In genomic region chr6:97053643-97054411, GRCh38 we compare ENCODE assay signal across 8 cellular contexts.
A peak's percentile ranks its signal among the peaks of the same experiment; 100 is the strongest.
DNase-seq lines count a peak whose midpoint lies in the region; TF ChIP-seq lines count a peak whose summit lies in the region.

No MANE protein-coding gene starts in this region.

- POLR2A ChIA-PET in HEK293T (lab: Yijun Ruan, JAX), result no interaction called here

- no peaks in the 10 kb centered on the region for H3F3A ChIP-seq in SU-DHL-6 (ENCODE audit: insufficient read depth)

- H3K4me3 ChIP-seq in SU-DHL-6 (ENCODE audit: insufficient read depth, low read length, poor library complexity, severe bottlenecking) (no peak overlapping the region), hepatocyte (no peak overlapping the region), WERI-Rb-1 (ENCODE audit: low read depth, low read length) (no peak overlapping the region)

- H3K27me3 ChIP-seq in SU-DHL-6 (ENCODE audit: low read length) (no peaks in the 10 kb centered on the region), hepatocyte (no peaks in the 10 kb centered on the region), WERI-Rb-1 (ENCODE audit: insufficient read depth, low read depth, severe bottlenecking) (no peaks in the 10 kb centered on the region)

- in situ Hi-C loops in GM13977 (cut with MboI; ENCODE audit: low pct_unique_long_range_greater_than_20kb, low sequenced_read_pairs, unreplicated experiment), result loop anchor here (5.0 to 25.0 kb wide), 3 partner anchors 149 to 517 kb away; no protein-coding TSS in a partner anchor

- H3K4me1 ChIP-seq in hepatocyte (ENCODE audit: insufficient read depth), result no peaks in the 10 kb centered on the region

- intact Hi-C loops in head of caudate nucleus (cut with DNase I), result loop anchor here (2.0 kb wide), 1 partner anchor 155 kb away; no protein-coding TSS in a partner anchor

- H3K9me2 ChIP-seq in SU-DHL-6 (replicated peaks; ENCODE audit: insufficient read depth, low read length) (no peaks in the 10 kb centered on the region), hepatocyte (replicated peaks; ENCODE audit: insufficient read depth) (no peaks in the 10 kb centered on the region)

- no peak overlapping the region for H3K9ac ChIP-seq in SU-DHL-6 (ENCODE audit: low read length)

- peak; percentile 60 for TF ChIP-seq CTCF in 22Rv1 (IDR thresholded peaks at IDR 0.05)
- TF ChIP-seq CTCF in GM13977 (IDR thresholded peaks at IDR 0.05; ENCODE audit: extremely low read depth, insufficient read depth, missing control alignments), result peak; percentile 33
- peak; percentile 39 for TF ChIP-seq CTCF in SU-DHL-6 (IDR thresholded peaks at IDR 0.05; ENCODE audit: insufficient read depth, low read length, poor library complexity, severe bottlenecking)
- peak; percentile 84 for TF ChIP-seq CTCF in hepatocyte (IDR thresholded peaks at IDR 0.05; ENCODE audit: poor library complexity)
- TF ChIP-seq CTCF in WERI-Rb-1 (IDR thresholded peaks at IDR 0.05; ENCODE audit: low read depth, low read length), result no peak

- H3K4me2 ChIP-seq in SU-DHL-6 (ENCODE audit: low read depth, low read length, poor library complexity, severe bottlenecking), result no peak overlapping the region
- H3K4me2 ChIP-seq in hepatocyte, result no peak overlapping the region

- H2AFZ ChIP-seq in SU-DHL-6 (ENCODE audit: low read depth, low read length, severe bottlenecking), result no peak overlapping the region
- no peak overlapping the region for H2AFZ ChIP-seq in hepatocyte

- H3K27ac ChIP-seq in 22Rv1, result no peak overlapping the region
- H3K27ac ChIP-seq in SU-DHL-6 (ENCODE audit: low read depth, low read length), result no peak overlapping the region
- H3K27ac ChIP-seq in hepatocyte, result no peak overlapping the region
- no peak overlapping the region for H3K27ac ChIP-seq in WERI-Rb-1

- CTCF ChIA-PET in HEK293T (lab: Yijun Ruan, JAX), result no interaction called here

- DNase-seq in GM13977 (ENCODE audit: low spot score) (no peak), hepatocyte (ENCODE audit: low spot score) (peak; percentile 26), HEK293T (ENCODE audit: extremely low spot score) (no peak), head of caudate nucleus (no peak), WERI-Rb-1 (no peak), nucleus accumbens (lab: John Stamatoyannopoulos, UW) (no peak)

- H3K9me3 ChIP-seq in SU-DHL-6 (ENCODE audit: insufficient read depth, low read length) (no peaks in the 10 kb centered on the region), hepatocyte (ENCODE audit: low read depth) (no peaks in the 10 kb centered on the region), WERI-Rb-1 (ENCODE audit: severe bottlenecking) (no peaks in the 10 kb centered on the region)

- H4K20me1 ChIP-seq in SU-DHL-6 (ENCODE audit: low read depth, low read length) (no peaks in the 10 kb centered on the region), hepatocyte (ENCODE audit: insufficient read depth, poor library complexity, severe bottlenecking) (no peaks in the 10 kb centered on the region)

- H3K36me3 ChIP-seq in SU-DHL-6 (ENCODE audit: low read length), result no peaks in the 10 kb centered on the region
- H3K36me3 ChIP-seq in hepatocyte (replicated peaks; ENCODE audit: insufficient read depth, low read depth), result no peaks in the 10 kb centered on the region
- H3K36me3 ChIP-seq in WERI-Rb-1, result no peaks in the 10 kb centered on the region

- no peaks in the 10 kb centered on the region for H3K79me2 ChIP-seq in SU-DHL-6 (ENCODE audit: insufficient read depth, low read length)
- H3K79me2 ChIP-seq in hepatocyte, result no peaks in the 10 kb centered on the region

TF ChIP-seq in HEK293T, 16 proteins besides CTCF, POLR2A, EP300 and RAD21:
- TF ChIP-seq TARDBP (IDR thresholded peaks at IDR 0.05), result no peak
- TF ChIP-seq FOXM1 (IDR thresholded peaks at IDR 0.05; ENCODE audit: borderline replicate concordance), result no peak
- no peak for TF ChIP-seq ARNT (IDR thresholded peaks at IDR 0.05)
- no peak for TF ChIP-seq SUZ12 (IDR thresholded peaks at IDR 0.05)
- TF ChIP-seq BHLHE40 (IDR thresholded peaks at IDR 0.05; ENCODE audit: borderline replicate concordance), result no peak
